Comparison of ENCODE assay signal across 10 cellular contexts in the genomic region with DNA sequence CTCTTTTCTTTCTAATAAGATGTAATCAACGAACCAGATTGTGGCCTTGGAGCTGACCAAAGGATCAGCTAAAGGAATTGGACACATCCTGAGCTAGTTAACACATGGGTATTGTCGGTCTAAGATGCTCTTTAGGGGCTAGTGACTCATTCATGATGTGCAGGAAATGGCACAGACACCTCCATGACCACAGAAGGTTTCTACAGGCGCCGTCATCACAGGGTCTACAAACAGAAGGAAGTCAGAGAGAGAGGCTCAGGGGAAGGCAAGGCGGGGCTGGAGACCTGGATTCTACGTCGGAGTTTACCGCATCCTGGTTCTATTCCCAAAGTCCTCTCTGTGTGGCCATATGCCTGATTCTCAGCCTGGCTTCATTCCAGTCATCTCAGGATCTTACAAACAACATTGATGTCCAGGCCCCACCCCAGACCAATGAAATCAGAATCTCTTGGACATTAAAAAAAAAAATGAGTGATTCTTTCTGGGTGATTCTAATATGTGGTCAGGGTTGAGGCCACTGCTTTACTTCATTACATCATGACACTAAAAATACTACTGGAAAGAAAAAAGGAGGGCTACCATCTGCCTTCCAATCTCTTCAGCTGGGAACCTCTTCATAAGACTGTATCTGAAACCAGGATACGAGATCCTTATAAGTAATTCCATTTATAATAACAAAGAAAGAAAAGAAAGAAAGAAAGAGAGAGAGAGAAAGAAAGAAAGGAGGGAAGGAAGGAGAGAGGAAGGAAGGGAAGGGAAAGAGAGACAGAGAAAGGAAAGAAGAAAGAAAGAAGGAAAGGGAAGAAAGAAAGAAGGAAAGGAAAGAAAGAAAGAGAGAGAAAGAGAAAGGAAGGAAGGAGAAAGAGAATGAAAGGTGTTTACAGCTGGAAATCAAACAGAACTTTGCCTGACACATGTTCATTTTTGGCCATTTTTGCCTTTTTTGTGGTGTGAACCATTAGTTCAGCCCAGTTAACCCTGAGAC. TPM values are rescaled to one million over a fixed set of nuclear protein-coding genes. Genes with fewer than 3 reads are reported as not detected.
DNase-seq lines count a peak whose midpoint lies in the region; ATAC-seq and TF ChIP-seq lines count a peak whose summit lies in the region.
"Had no signal": no experiment of that assay in that cellular context is flagged by ENCODE, and none has a peak within 500 bp of the region (broad histone marks: within the 10 kb centered on the region; RNA-seq: fewer than 3 reads in every experiment).

No MANE protein-coding gene starts in this region.

- POLR2A ChIA-PET in GM10248 (lab: Yijun Ruan, JAX) (no interaction called here), RWPE1 (lab: Yijun Ruan, JAX; ENCODE audit: low non-redundant PET) (no interaction called here)

- H3K4me1 ChIP-seq in right atrium auricular region, result peaks cover 0 to 17% of the 10 kb centered on the region in 2 donors

- H3K27ac ChIP-seq in RWPE1 (peak overlapping the region; percentile 72), right atrium auricular region (no peak overlapping the region)

- H3K27ac Mint-ChIP-seq in activated naive CD8-positive, alpha-beta T cell, result peak overlapping the region; percentile 84
- H3K27ac Mint-ChIP-seq in stimulated activated memory B cell treated with anti-CD40 and anti-IgM and Interleukin-4, amounts not matched to agents 10 μg/mL and 1 μg/mL and 100 μg/mL, for 72 hours, result no peak overlapping the region
- H3K27ac Mint-ChIP-seq: IgD-negative memory B cell, naive B cell had no signal

- H3K36me3 Mint-ChIP-seq in activated naive CD8-positive, alpha-beta T cell, result no peaks in the 10 kb centered on the region
- no peaks in the 10 kb centered on the region for H3K36me3 Mint-ChIP-seq in stimulated activated memory B cell treated with anti-CD40 and anti-IgM and Interleukin-4, amounts not matched to agents 10 μg/mL and 1 μg/mL and 100 μg/mL, for 72 hours
- H3K36me3 Mint-ChIP-seq: IgD-negative memory B cell, naive B cell had no signal

- peak; percentile 47 for DNase-seq in GM10248 (ENCODE audit: extremely low spot score)
- DNase-seq in RWPE1 (ENCODE audit: low spot score), result peak; percentile 73
- DNase-seq in stimulated activated CD4-positive, alpha-beta T cell treated with anti-CD3 and anti-CD28 coated beads, Interleukin-12 subunit alpha, Interleukin-12 subunit beta, amount 100 ng/mL, for 24 hours (ENCODE audit: low read depth in 2 of 2), result peak; percentile 45 to 54
- no peak for DNase-seq in DMS79 (lab: John Stamatoyannopoulos, UW)
- DNase-seq in right atrium auricular region (ENCODE audit: low spot score), result no peak
- DNase-seq: naive B cell had no signal

- TF ChIP-seq CTCF in GM10248 (IDR thresholded peaks at IDR 0.05; ENCODE audit: control extremely low read depth, extremely low read depth, low read depth, missing control alignments) (no peak), RWPE1 (conservative IDR thresholded peaks at IDR 0.05; ENCODE audit: low read depth) (no peak), right atrium auricular region (IDR thresholded peaks at IDR 0.05) (no peak)

- no peaks in the 10 kb centered on the region for H3K9me3 ChIP-seq in right atrium auricular region

- ATAC-seq in HG02759 (IDR thresholded peaks at IDR 0.05; ENCODE audit: unreplicated experiment), result peak; percentile 87
- no peak for ATAC-seq in stimulated activated memory B cell treated with anti-CD40 and anti-IgM and Interleukin-4, amounts not matched to agents 10 μg/mL and 1 μg/mL and 100 μg/mL, for 72 hours

- H3K27me3 Mint-ChIP-seq in activated naive CD8-positive, alpha-beta T cell, result no peaks in the 10 kb centered on the region
- peaks cover 23% of the 10 kb centered on the region for H3K27me3 Mint-ChIP-seq in stimulated activated memory B cell treated with anti-CD40 and anti-IgM and Interleukin-4, amounts not matched to agents 10 μg/mL and 1 μg/mL and 100 μg/mL, for 72 hours

- no peak overlapping the region for H3K4me3 ChIP-seq in right atrium auricular region

- H3K4me1 Mint-ChIP-seq in activated naive CD8-positive, alpha-beta T cell (ENCODE audit: low read depth), result peaks cover 23% of the 10 kb centered on the region
- no peaks in the 10 kb centered on the region for H3K4me1 Mint-ChIP-seq in stimulated activated memory B cell treated with anti-CD40 and anti-IgM and Interleukin-4, amounts not matched to agents 10 μg/mL and 1 μg/mL and 100 μg/mL, for 72 hours
- H3K4me1 Mint-ChIP-seq: IgD-negative memory B cell, naive B cell had no signal

- no peaks in the 10 kb centered on the region for H3K9me3 Mint-ChIP-seq in activated naive CD8-positive, alpha-beta T cell (ENCODE audit: low read depth)
- H3K9me3 Mint-ChIP-seq in stimulated activated memory B cell treated with anti-CD40 and anti-IgM and Interleukin-4, amounts not matched to agents 10 μg/mL and 1 μg/mL and 100 μg/mL, for 72 hours, result peaks cover 9% of the 10 kb centered on the region

- H3K27me3 ChIP-seq in right atrium auricular region, result no peaks in the 10 kb centered on the region

- CTCF ChIA-PET in GM10248 (lab: Yijun Ruan, JAX), result interaction anchor here (1.1 to 1.6 kb wide), 3 partner anchors 8 to 29 kb away, joined by 3 to 4 read pairs (median 3); no protein-coding TSS in a partner anchor
- CTCF ChIA-PET in RWPE1 (lab: Yijun Ruan, JAX), result no interaction called here

- peak overlapping the region; percentile 44 for H3K4me3 Mint-ChIP-seq in activated naive CD8-positive, alpha-beta T cell
- no peak overlapping the region for H3K4me3 Mint-ChIP-seq in stimulated activated memory B cell treated with anti-CD40 and anti-IgM and Interleukin-4, amounts not matched to agents 10 μg/mL and 1 μg/mL and 100 μg/mL, for 72 hours
- H3K4me3 Mint-ChIP-seq: IgD-negative memory B cell, naive B cell had no signal

- no peaks in the 10 kb centered on the region for H3K36me3 ChIP-seq in right atrium auricular region

RNA-seq across cellular contexts. Expression of a gene that starts 11.6 kb away (rescaled TPM):
- total RNA-seq in right atrium auricular region, result 1 to 10 TPM in 1 of 2 donors, under 1 TPM in 1; 0.33 to 1.3 TPM

Comparison
In these comparisons a context has a peak if more than half of its experiments do, and no peak if none do; other contexts are left out.
1. DNase-seq: peak in GM10248 (single experiment), RWPE1 (single experiment) and stimulated activated CD4-positive, alpha-beta T cell treated with anti-CD3 and anti-CD28 coated beads, Interleukin-12 subunit alpha, Interleukin-12 subunit beta, amount 100 ng/mL, for 24 hours (2 of 2); none in DMS79 (single experiment) and right atrium auricular region (single experiment).